ENCODE assay signal across 1 cellular context in the genomic region with DNA sequence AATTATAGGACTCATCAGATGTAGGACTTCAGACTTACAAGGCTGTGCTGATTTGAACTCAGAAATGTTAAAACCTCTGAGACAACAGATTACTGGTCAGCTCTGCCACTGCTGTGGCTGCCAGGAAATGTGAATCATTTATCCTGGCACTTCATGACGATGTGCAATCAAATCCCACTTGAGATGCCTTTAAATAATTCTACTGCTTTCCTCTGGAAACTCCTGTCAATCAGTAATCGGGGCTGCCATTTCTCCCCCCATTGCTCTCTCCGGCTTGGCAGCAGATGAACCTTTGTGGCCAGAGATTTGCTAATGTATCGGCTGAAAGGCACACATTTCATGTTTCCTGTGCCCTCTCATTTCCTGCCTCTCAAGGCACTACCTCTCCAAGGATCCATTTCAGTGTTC.
TF ChIP-seq lines count a peak whose summit lies in the region.

No MANE protein-coding gene starts in this region.

TF ChIP-seq in SK-N-SH, 30 proteins besides CTCF, POLR2A, EP300 and RAD21 (continued from another document):
- TF ChIP-seq, protein P1, sequence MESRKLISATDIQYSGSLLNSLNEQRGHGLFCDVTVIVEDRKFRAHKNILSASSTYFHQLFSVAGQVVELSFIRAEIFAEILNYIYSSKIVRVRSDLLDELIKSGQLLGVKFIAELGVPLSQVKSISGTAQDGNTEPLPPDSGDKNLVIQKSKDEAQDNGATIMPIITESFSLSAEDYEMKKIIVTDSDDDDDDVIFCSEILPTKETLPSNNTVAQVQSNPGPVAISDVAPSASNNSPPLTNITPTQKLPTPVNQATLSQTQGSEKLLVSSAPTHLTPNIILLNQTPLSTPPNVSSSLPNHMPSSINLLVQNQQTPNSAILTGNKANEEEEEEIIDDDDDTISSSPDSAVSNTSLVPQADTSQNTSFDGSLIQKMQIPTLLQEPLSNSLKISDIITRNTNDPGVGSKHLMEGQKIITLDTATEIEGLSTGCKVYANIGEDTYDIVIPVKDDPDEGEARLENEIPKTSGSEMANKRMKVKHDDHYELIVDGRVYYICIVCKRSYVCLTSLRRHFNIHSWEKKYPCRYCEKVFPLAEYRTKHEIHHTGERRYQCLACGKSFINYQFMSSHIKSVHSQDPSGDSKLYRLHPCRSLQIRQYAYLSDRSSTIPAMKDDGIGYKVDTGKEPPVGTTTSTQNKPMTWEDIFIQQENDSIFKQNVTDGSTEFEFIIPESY (IDR thresholded peaks at IDR 0.05; ENCODE audit: borderline replicate concordance, low read depth) = no peak
- TF ChIP-seq YY1 (IDR thresholded peaks at IDR 0.05; ENCODE audit: low read depth) (no peak), NRF1 (IDR thresholded peaks at IDR 0.05; ENCODE audit: low read depth, low read length) (no peak), FOSL2 (IDR thresholded peaks at IDR 0.05; ENCODE audit: borderline replicate concordance, low read depth) (peak; percentile 49; the same call in 1 of the 2 replicates), NFIC (IDR thresholded peaks at IDR 0.05; ENCODE audit: borderline replicate concordance) (peak; percentile 71), SIN3A (IDR thresholded peaks at IDR 0.05; ENCODE audit: borderline replicate concordance, low read depth, low read length) (no peak), FOXJ3 (CRISPR knock-in tag; IDR thresholded peaks at IDR 0.05) (no peak), MEF2A (IDR thresholded peaks at IDR 0.05; ENCODE audit: borderline replicate concordance, low read depth) (peak; percentile 45; the same call in 1 of the 2 replicates), TCF12 (IDR thresholded peaks at IDR 0.05) (peak; percentile 65)
- TF ChIP-seq, protein P2, sequence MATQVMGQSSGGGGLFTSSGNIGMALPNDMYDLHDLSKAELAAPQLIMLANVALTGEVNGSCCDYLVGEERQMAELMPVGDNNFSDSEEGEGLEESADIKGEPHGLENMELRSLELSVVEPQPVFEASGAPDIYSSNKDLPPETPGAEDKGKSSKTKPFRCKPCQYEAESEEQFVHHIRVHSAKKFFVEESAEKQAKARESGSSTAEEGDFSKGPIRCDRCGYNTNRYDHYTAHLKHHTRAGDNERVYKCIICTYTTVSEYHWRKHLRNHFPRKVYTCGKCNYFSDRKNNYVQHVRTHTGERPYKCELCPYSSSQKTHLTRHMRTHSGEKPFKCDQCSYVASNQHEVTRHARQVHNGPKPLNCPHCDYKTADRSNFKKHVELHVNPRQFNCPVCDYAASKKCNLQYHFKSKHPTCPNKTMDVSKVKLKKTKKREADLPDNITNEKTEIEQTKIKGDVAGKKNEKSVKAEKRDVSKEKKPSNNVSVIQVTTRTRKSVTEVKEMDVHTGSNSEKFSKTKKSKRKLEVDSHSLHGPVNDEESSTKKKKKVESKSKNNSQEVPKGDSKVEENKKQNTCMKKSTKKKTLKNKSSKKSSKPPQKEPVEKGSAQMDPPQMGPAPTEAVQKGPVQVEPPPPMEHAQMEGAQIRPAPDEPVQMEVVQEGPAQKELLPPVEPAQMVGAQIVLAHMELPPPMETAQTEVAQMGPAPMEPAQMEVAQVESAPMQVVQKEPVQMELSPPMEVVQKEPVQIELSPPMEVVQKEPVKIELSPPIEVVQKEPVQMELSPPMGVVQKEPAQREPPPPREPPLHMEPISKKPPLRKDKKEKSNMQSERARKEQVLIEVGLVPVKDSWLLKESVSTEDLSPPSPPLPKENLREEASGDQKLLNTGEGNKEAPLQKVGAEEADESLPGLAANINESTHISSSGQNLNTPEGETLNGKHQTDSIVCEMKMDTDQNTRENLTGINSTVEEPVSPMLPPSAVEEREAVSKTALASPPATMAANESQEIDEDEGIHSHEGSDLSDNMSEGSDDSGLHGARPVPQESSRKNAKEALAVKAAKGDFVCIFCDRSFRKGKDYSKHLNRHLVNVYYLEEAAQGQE (IDR thresholded peaks at IDR 0.05; ENCODE audit: low read depth, low read length) = no peak
